Comparison of ENCODE assay signal across 1 cellular context in the genomic region with DNA sequence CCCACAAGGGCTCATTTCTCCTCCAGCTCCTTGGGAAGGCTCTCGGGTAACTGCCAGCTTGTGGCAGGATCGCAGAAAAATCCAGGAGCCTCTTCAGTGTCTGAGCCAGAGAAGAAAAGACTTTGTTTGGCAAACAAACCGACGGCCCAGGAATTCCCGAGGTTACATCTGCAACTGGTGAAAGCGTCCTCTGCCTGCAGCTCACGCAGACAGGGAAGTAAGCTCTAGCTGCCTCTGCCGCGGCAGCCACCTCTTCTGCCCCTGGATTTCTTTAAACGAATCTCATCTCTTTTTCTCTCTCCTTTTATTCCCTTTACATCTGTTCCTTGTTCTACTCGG.
A peak's percentile ranks its signal among the peaks of the same experiment; 100 is the strongest.
TF ChIP-seq lines count a peak whose summit lies in the region.

No MANE protein-coding gene starts in this region.

TF ChIP-seq in HepG2, 621 proteins besides CTCF, POLR2A, EP300 and RAD21 (continued from another document):
- TF ChIP-seq, protein P1, sequence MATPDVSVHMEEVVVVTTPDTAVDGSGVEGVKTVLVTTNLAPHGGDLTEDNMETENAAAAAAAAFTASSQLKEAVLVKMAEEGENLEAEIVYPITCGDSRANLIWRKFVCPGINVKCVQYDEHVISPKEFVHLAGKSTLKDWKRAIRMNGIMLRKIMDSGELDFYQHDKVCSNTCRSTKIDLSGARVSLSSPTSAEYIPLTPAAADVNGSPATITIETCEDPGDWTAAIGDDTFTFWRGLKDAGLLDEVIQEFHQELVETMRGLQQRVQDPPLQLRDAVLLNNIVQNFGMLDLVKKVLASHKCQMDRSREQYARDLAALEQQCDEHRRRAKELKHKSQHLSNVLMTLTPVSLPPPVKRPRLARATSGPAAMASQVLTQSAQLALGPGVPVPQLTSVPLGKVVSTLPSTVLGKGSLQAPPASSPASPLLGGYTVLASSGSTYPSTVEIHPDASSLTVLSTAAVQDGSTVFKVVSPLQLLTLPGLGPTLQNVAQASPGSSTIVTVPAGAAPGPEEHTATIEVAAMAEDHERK (CRISPR knock-in tag; IDR thresholded peaks at IDR 0.05; ENCODE audit: low read depth): no peak
- no peak for TF ChIP-seq ZFP36 (IDR thresholded peaks at IDR 0.05; ENCODE audit: borderline replicate concordance, low read depth, low read length, partially characterized antibody)
- TF ChIP-seq ZNF124 (CRISPR knock-in tag; IDR thresholded peaks at IDR 0.05): 0 out of 2 replicates have a peak, but pooled peaks have one; percentile 34
- 0 out of 2 replicates have a peak, but pooled peaks have one; percentile 36 for TF ChIP-seq ZNF598 (CRISPR knock-in tag; IDR thresholded peaks at IDR 0.05; ENCODE audit: borderline replicate concordance)
- TF ChIP-seq NR2F2 (IDR thresholded peaks at IDR 0.05; ENCODE audit: borderline replicate concordance, low read depth): no peak
- TF ChIP-seq XRCC5 (optimal IDR thresholded peaks at IDR 0.05; ENCODE audit: low read length): no peak
- TF ChIP-seq, protein P2, sequence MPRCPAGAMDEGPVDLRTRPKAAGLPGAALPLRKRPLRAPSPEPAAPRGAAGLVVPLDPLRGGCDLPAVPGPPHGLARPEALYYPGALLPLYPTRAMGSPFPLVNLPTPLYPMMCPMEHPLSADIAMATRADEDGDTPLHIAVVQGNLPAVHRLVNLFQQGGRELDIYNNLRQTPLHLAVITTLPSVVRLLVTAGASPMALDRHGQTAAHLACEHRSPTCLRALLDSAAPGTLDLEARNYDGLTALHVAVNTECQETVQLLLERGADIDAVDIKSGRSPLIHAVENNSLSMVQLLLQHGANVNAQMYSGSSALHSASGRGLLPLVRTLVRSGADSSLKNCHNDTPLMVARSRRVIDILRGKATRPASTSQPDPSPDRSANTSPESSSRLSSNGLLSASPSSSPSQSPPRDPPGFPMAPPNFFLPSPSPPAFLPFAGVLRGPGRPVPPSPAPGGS (CRISPR knock-in tag; IDR thresholded peaks at IDR 0.05): no peak
